In the genomic region with DNA sequence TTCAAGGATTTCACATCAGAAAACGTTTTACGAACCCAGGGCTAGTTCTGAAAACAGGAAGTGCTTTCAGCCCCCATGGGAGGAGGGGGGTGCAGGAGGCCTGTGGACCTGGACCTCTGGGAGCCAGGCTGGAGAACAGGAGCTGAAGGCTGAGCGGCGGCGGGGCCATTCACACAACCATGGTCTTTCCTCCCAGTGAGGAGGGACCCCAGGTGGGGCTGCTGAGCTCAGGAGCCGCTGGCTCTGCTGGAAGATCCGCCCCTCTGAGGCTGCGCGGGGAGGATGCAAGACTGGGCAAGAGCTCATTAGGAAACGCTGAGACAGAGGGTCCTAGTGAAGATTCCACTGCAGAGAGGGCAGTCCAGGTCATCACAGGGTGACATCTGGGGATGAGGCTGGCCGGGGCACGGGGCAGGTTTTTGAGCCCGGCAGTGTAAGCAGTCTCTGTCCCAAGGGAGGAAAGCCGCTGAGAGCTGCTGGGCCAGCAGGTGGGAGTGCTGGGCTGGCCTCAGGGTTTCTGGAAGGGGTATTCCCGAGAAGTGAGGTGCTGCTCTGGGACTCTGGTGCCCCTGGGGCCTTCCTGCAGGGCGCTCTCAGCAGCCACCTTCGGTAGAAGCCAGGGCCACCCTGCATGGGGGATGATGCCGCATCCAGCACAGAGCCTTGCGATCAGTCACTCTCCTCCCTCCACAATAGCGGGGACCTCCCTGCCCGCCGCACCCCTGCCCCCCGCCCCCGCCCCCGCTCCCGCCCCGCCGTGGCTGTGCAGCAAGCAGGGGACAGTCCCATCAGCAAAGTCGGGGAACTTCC, we compare ENCODE assay signal across 8 cellular contexts. TPM values are rescaled to one million over a fixed set of nuclear protein-coding genes. Genes with fewer than 3 reads are reported as not detected.
DNase-seq lines count a peak whose midpoint lies in the region; ATAC-seq and TF ChIP-seq lines count a peak whose summit lies in the region.

No MANE protein-coding gene starts in this region.

- peak overlapping the region; percentile 85 for H3K4me3 Mint-ChIP-seq in CD8-positive, alpha-beta T cell
- H3K4me3 Mint-ChIP-seq in stimulated activated naive CD8-positive, alpha-beta T cell treated with anti-CD3 and anti-CD28 coated beads, Interleukin-15, Interleukin-2, amounts not matched to agents 100 ng/mL and 50 ng/mL, for 24 hours, result peak overlapping the region; percentile 79
- H3K4me3 Mint-ChIP-seq in osteocyte (ENCODE audit: unreplicated experiment) (no peak overlapping the region), Calu3 (ENCODE audit: low read depth, unreplicated experiment) (no peak overlapping the region)

- BruUV-seq in Calu3 (replicated peaks; lab: Mats Ljungman, UMichigan), result no TSS peak

- peak overlapping the region; percentile 77 for H3K9ac ChIP-seq in NT2/D1 (ENCODE audit: insufficient read length, low read depth)

- peaks cover 81% of the 10 kb centered on the region for H3K4me1 Mint-ChIP-seq in CD8-positive, alpha-beta T cell (ENCODE audit: low read depth)
- H3K4me1 Mint-ChIP-seq in stimulated activated naive CD8-positive, alpha-beta T cell treated with anti-CD3 and anti-CD28 coated beads, Interleukin-15, Interleukin-2, amounts not matched to agents 100 ng/mL and 50 ng/mL, for 24 hours (ENCODE audit: low read depth), result peaks cover 77% of the 10 kb centered on the region
- H3K4me1 Mint-ChIP-seq in osteocyte (ENCODE audit: unreplicated experiment) (no peaks in the 10 kb centered on the region), Calu3 (ENCODE audit: low read depth, unreplicated experiment) (peaks cover 20% of the 10 kb centered on the region)

- TF ChIP-seq CTCF in CD8-positive, alpha-beta T cell (IDR thresholded peaks at IDR 0.05), result no peak
- no peak for TF ChIP-seq CTCF in ascending aorta (IDR thresholded peaks at IDR 0.05)
- no peak for TF ChIP-seq CTCF in osteocyte (IDR thresholded peaks at IDR 0.05)
- TF ChIP-seq CTCF in Calu3 (IDR thresholded peaks at IDR 0.05; ENCODE audit: unreplicated experiment), result no peak

- intact Hi-C loops in CD8-positive, alpha-beta T cell (cut with DNase I, micrococcal nuclease), result no loop called here
- intact Hi-C loops in ascending aorta (cut with DNase I), result no loop called here
- intact Hi-C loops in Calu3 (cut with micrococcal nuclease; ENCODE audit: unreplicated experiment), result no loop called here

- H3K4me3 ChIP-seq in CD8-positive, alpha-beta T cell (ENCODE audit: low read depth, low read length), result peak overlapping the region; percentile 66
- H3K4me3 ChIP-seq in NT2/D1 (ENCODE audit: insufficient read length, low read depth), result peak overlapping the region; percentile 61
- peak overlapping the region; percentile 30 to 52 for H3K4me3 ChIP-seq in ascending aorta

- peak in 5 of 7 experiments; percentile 14 to 73 (median 46) for DNase-seq in CD8-positive, alpha-beta T cell
- peak; percentile 68 for DNase-seq in NT2/D1 (ENCODE audit: low read depth, low spot score)
- peak in 1 of 2 donors; percentile 64 for DNase-seq in ascending aorta (ENCODE audit: low spot score in 2 of 2)
- DNase-seq in left kidney (ENCODE audit: low read depth, low spot score), result peak; percentile 81
- no peak for DNase-seq in osteocyte (ENCODE audit: extremely low spot score, unreplicated experiment)
- DNase-seq in Calu3, result no peak

- peak overlapping the region; percentile 57 for H3K27ac ChIP-seq in CD8-positive, alpha-beta T cell (ENCODE audit: low read depth, low read length)
- peak overlapping the region in 1 of 2 donors; percentile 49 for H3K27ac ChIP-seq in ascending aorta

- no peaks in the 10 kb centered on the region for H3K9me3 Mint-ChIP-seq in CD8-positive, alpha-beta T cell
- H3K9me3 Mint-ChIP-seq in stimulated activated naive CD8-positive, alpha-beta T cell treated with anti-CD3 and anti-CD28 coated beads, Interleukin-15, Interleukin-2, amounts not matched to agents 100 ng/mL and 50 ng/mL, for 24 hours, result no peaks in the 10 kb centered on the region
- H3K9me3 Mint-ChIP-seq in osteocyte (ENCODE audit: unreplicated experiment), result no peaks in the 10 kb centered on the region
- H3K9me3 Mint-ChIP-seq in Calu3 (ENCODE audit: low read depth, unreplicated experiment), result no peaks in the 10 kb centered on the region

- ATAC-seq in CD8-positive, alpha-beta T cell, result peak; percentile 86
- ATAC-seq in GM21717 (IDR thresholded peaks at IDR 0.05; ENCODE audit: unreplicated experiment), result peak; percentile 32

- no peaks in the 10 kb centered on the region for H3K27me3 Mint-ChIP-seq in CD8-positive, alpha-beta T cell (ENCODE audit: low read depth)
- H3K27me3 Mint-ChIP-seq in stimulated activated naive CD8-positive, alpha-beta T cell treated with anti-CD3 and anti-CD28 coated beads, Interleukin-15, Interleukin-2, amounts not matched to agents 100 ng/mL and 50 ng/mL, for 24 hours, result no peaks in the 10 kb centered on the region
- H3K27me3 Mint-ChIP-seq in osteocyte (ENCODE audit: unreplicated experiment) (peaks cover 15% of the 10 kb centered on the region), Calu3 (ENCODE audit: unreplicated experiment) (no peaks in the 10 kb centered on the region)

- H3K9me3 ChIP-seq in CD8-positive, alpha-beta T cell (ENCODE audit: low read length), result no peaks in the 10 kb centered on the region
- no peaks in the 10 kb centered on the region for H3K9me3 ChIP-seq in NT2/D1 (ENCODE audit: insufficient read depth, low read length)
- H3K9me3 ChIP-seq in ascending aorta, result no peaks in the 10 kb centered on the region

- no peaks in the 10 kb centered on the region for H3K36me3 ChIP-seq in CD8-positive, alpha-beta T cell (ENCODE audit: insufficient read depth, low read length)
- H3K36me3 ChIP-seq in NT2/D1 (ENCODE audit: insufficient read depth, insufficient read length, low read length), result no peaks in the 10 kb centered on the region
- H3K36me3 ChIP-seq in ascending aorta, result no peaks in the 10 kb centered on the region

- peaks cover 52% of the 10 kb centered on the region for H3K36me3 Mint-ChIP-seq in CD8-positive, alpha-beta T cell
- H3K36me3 Mint-ChIP-seq in stimulated activated naive CD8-positive, alpha-beta T cell treated with anti-CD3 and anti-CD28 coated beads, Interleukin-15, Interleukin-2, amounts not matched to agents 100 ng/mL and 50 ng/mL, for 24 hours (ENCODE audit: low read depth), result peaks cover 18% of the 10 kb centered on the region
- H3K36me3 Mint-ChIP-seq in osteocyte (ENCODE audit: unreplicated experiment) (no peaks in the 10 kb centered on the region), Calu3 (ENCODE audit: insufficient read depth, unreplicated experiment) (peaks cover 10% of the 10 kb centered on the region)

- H3K27me3 ChIP-seq in CD8-positive, alpha-beta T cell (ENCODE audit: insufficient read depth, low read length), result no peaks in the 10 kb centered on the region
- H3K27me3 ChIP-seq in NT2/D1 (ENCODE audit: insufficient read depth, insufficient read length) (peaks cover 4% of the 10 kb centered on the region), ascending aorta (no peaks in the 10 kb centered on the region)

- peak overlapping the region; percentile 94 for H3K27ac Mint-ChIP-seq in CD8-positive, alpha-beta T cell
- peak overlapping the region; percentile 89 for H3K27ac Mint-ChIP-seq in stimulated activated naive CD8-positive, alpha-beta T cell treated with anti-CD3 and anti-CD28 coated beads, Interleukin-15, Interleukin-2, amounts not matched to agents 100 ng/mL and 50 ng/mL, for 24 hours
- no peak overlapping the region for H3K27ac Mint-ChIP-seq in osteocyte (ENCODE audit: unreplicated experiment)
- H3K27ac Mint-ChIP-seq in Calu3 (ENCODE audit: unreplicated experiment), result no peak overlapping the region

- POLR2A ChIA-PET in CD8-positive, alpha-beta T cell (lab: Charles Lee), result interaction anchor here (1.0 to 3.1 kb wide), 5 partner anchors 8 to 86 kb away, joined by 3 to 22 read pairs (median 5); a partner anchor contains a TSS

- H3K4me1 ChIP-seq in CD8-positive, alpha-beta T cell (ENCODE audit: insufficient read depth, low read length), result peaks cover 46% of the 10 kb centered on the region
- H3K4me1 ChIP-seq in NT2/D1 (ENCODE audit: insufficient read depth, insufficient read length) (peaks cover 11% of the 10 kb centered on the region), ascending aorta (peaks cover 0 to 2% of the 10 kb centered on the region in 2 donors)

- CTCF ChIA-PET in CD8-positive, alpha-beta T cell (lab: Charles Lee), result interaction anchor here (0.8 to 1.2 kb wide), 3 partner anchors 86 to 98 kb away, joined by 3 to 4 read pairs (median 3); no protein-coding TSS in a partner anchor
- CTCF ChIA-PET in Calu3 (lab: Charles Lee), result no interaction called here

RNA-seq across cellular contexts. Expression of a gene that starts 7.5 kb away (rescaled TPM):
- 10 to 100 TPM; 58.5 to 61.5 TPM for total RNA-seq in CD8-positive, alpha-beta T cell
- 9.7 TPM for total RNA-seq in ascending aorta
- total RNA-seq in osteocyte, result not detected in 2 replicates
- total RNA-seq in Calu3 (2022), result 17.6 and 65.2 TPM in 2 replicates

RNA-seq across cellular contexts. Expression of a gene that starts 52.7 kb away (rescaled TPM):
- total RNA-seq in CD8-positive, alpha-beta T cell, result not detected
- total RNA-seq in ascending aorta (not detected), osteocyte (not detected in 2 replicates), Calu3 (2022) (0.47 and 0.71 TPM in 2 replicates)

RNA-seq across cellular contexts. Expression of a gene that starts 56.7 kb away (rescaled TPM):
- total RNA-seq in CD8-positive, alpha-beta T cell, result 10 to 100 TPM; 69.1 to 71.0 TPM
- total RNA-seq in ascending aorta (82.5 TPM), osteocyte (4.0 and 5.0 TPM in 2 replicates), Calu3 (2022) (175 and 504 TPM in 2 replicates)

Comparison
In these comparisons a context has a peak if more than half of its experiments do, and no peak if none do; other contexts are left out.
1. DNase-seq: peak in CD8-positive, alpha-beta T cell (5 of 7), NT2/D1 (single experiment) and left kidney (single experiment); none in osteocyte (single experiment) and Calu3 (single experiment).
2. H3K27ac Mint-ChIP-seq: peak in CD8-positive, alpha-beta T cell (single experiment) and stimulated activated naive CD8-positive, alpha-beta T cell treated with anti-CD3 and anti-CD28 coated beads, Interleukin-15, Interleukin-2, amounts not matched to agents 100 ng/mL and 50 ng/mL, for 24 hours (single experiment); none in osteocyte (single experiment) and Calu3 (single experiment).
3. H3K4me3 Mint-ChIP-seq: peak in CD8-positive, alpha-beta T cell (single experiment) and stimulated activated naive CD8-positive, alpha-beta T cell treated with anti-CD3 and anti-CD28 coated beads, Interleukin-15, Interleukin-2, amounts not matched to agents 100 ng/mL and 50 ng/mL, for 24 hours (single experiment); none in osteocyte (single experiment) and Calu3 (single experiment).
4. RNA of a gene that starts 7.5 kb away (total RNA-seq): 58.5 to 61.5 TPM in CD8-positive, alpha-beta T cell, 17.6 to 65.2 TPM in Calu3 and 9.7 TPM in ascending aorta (single experiment); not detected in osteocyte; every median in the first group is over 10 times any median in the second.
5. RNA of a gene that starts 56.7 kb away (total RNA-seq): 175 to 504 TPM in Calu3, 82.5 TPM in ascending aorta (single experiment) and 69.1 to 71.0 TPM in CD8-positive, alpha-beta T cell; 4.0 to 5.0 TPM in osteocyte; every median in the first group is over 10 times any median in the second.
6. Peak in every context shown above with its lines, with median percentiles within 50 percentile points of each other: H3K4me3 ChIP-seq.